In the genomic region with DNA sequence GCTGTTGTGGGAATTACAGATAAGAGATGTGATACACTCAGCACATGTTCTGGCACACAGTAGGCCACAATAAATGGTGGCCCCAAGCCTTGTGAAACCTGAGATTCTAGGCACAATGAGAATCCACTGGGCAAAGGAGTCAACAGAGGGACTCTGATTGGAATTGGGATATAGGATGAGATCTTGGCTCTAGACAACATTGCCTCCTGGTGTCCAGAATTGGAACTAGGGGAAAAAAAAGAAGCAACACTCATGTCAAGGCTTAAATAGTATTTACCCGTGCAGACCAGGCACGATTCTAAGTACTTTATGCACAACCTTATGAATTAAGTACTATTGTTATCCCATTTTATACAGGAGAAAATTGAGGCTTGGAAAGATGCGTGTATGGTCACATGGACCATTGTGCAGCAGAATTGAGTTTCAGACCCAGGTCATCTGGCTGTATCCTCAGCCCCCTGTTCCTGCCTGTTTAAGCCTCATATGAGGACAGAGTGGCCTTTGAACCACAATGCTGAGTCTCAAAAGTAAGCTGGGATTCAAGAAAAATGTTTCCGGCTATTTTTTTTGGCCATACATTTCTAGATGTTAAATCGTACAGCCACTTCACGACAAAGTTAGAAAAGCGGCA, we compare ENCODE assay signal across 9 cellular contexts.
A peak's percentile ranks its signal among the peaks of the same experiment; 100 is the strongest.
DNase-seq lines count a peak whose midpoint lies in the region; ATAC-seq and TF ChIP-seq lines count a peak whose summit lies in the region.
"Had no signal": no experiment of that assay in that cellular context is flagged by ENCODE, and none has a peak within 500 bp of the region (broad histone marks: within the 10 kb centered on the region; RNA-seq: fewer than 3 reads in every experiment).

No MANE protein-coding gene starts in this region.

- intact Hi-C loops in left ventricle myocardium superior (cut with micrococcal nuclease) (no loop called here), testis (cut with DNase I; ENCODE audit: low total_unique reads) (no loop called here)
- intact Hi-C loops in activated CD4-positive, alpha-beta T cell treated with anti-CD3 and anti-CD28 coated beads for 36 hours (cut with DNase I, micrococcal nuclease) = loop anchor here (1.0 kb wide), 1 partner anchor 169 kb away; no protein-coding TSS in a partner anchor

- H3K36me3 ChIP-seq in testis (ENCODE audit: low read depth, missing control alignments) = no peaks in the 10 kb centered on the region

- DNase-seq in SIG-M5 treated with dmso at 0.1 percent for 504 hours (lab: John Stamatoyannopoulos, UW; ENCODE audit: unreplicated experiment) = peak; percentile 36
- no peak for DNase-seq in SIG-M5 (lab: John Stamatoyannopoulos, UW)
- DNase-seq in NB4 (ENCODE audit: low read depth) = peak; percentile 52
- peak; percentile 46 for DNase-seq in SW480 (ENCODE audit: low spot score)
- DNase-seq in left ventricle myocardium superior = no peak
- peak; percentile 19 for DNase-seq in testis
- no peak for DNase-seq in activated CD4-positive, alpha-beta T cell treated with anti-CD3 and anti-CD28 coated beads for 36 hours

- no peaks in the 10 kb centered on the region for H3K36me3 Mint-ChIP-seq in activated CD4-positive, alpha-beta T cell treated with anti-CD3 and anti-CD28 coated beads for 36 hours (ENCODE audit: low read depth)
- H3K36me3 Mint-ChIP-seq: activated naive CD8-positive, alpha-beta T cell had no signal

- TF ChIP-seq CTCF in NB4 (IDR thresholded peaks at IDR 0.05; ENCODE audit: low read depth, low read length) (peak; percentile 91), testis (IDR thresholded peaks at IDR 0.05) (peak; percentile 32 to 69 (median 54))

- no peak overlapping the region for H3K4me3 Mint-ChIP-seq in activated CD4-positive, alpha-beta T cell treated with anti-CD3 and anti-CD28 coated beads for 36 hours
- H3K4me3 Mint-ChIP-seq: activated naive CD8-positive, alpha-beta T cell had no signal

- H3K9me3 Mint-ChIP-seq in activated CD4-positive, alpha-beta T cell treated with anti-CD3 and anti-CD28 coated beads for 36 hours (ENCODE audit: low read depth) = no peaks in the 10 kb centered on the region

- POLR2A ChIA-PET in activated CD4-positive, alpha-beta T cell treated with anti-CD3 and anti-CD28 coated beads for 36 hours (lab: Charles Lee) = interaction anchor here (0.6 kb wide), 1 partner anchor 404 kb away, joined by 3 read pairs; no protein-coding TSS in a partner anchor

- no peak overlapping the region for H3K4me3 ChIP-seq in NB4 (ENCODE audit: low read depth, low read length)
- H3K4me3 ChIP-seq in testis = no peak overlapping the region

- no peaks in the 10 kb centered on the region for H3K27me3 ChIP-seq in testis

- no peak overlapping the region for H3K27ac ChIP-seq in testis

- ATAC-seq in left ventricle myocardium superior (peak; percentile 55), HG03196 (IDR thresholded peaks at IDR 0.05; ENCODE audit: unreplicated experiment) (no peak)
- ATAC-seq in activated CD4-positive, alpha-beta T cell treated with anti-CD3 and anti-CD28 coated beads for 36 hours = no peak

- 70 to 72% methylated on average over 7 of the region's 7 CpGs for WGBS in testis, 2 donors

- no peaks in the 10 kb centered on the region for H3K4me1 Mint-ChIP-seq in activated CD4-positive, alpha-beta T cell treated with anti-CD3 and anti-CD28 coated beads for 36 hours

- H3K27ac Mint-ChIP-seq in activated CD4-positive, alpha-beta T cell treated with anti-CD3 and anti-CD28 coated beads for 36 hours = no peak overlapping the region
- H3K27ac Mint-ChIP-seq: activated naive CD8-positive, alpha-beta T cell had no signal

- H3K4me1 ChIP-seq in testis = no peaks in the 10 kb centered on the region

- TF ChIP-seq POLR2A in NB4 (IDR thresholded peaks at IDR 0.05; ENCODE audit: extremely low read depth, insufficient read length) (no peak), testis (IDR thresholded peaks at IDR 0.05) (no peak)

- H3K9me3 ChIP-seq in testis = no peaks in the 10 kb centered on the region

- H3K27me3 Mint-ChIP-seq in activated CD4-positive, alpha-beta T cell treated with anti-CD3 and anti-CD28 coated beads for 36 hours = peaks cover 30% of the 10 kb centered on the region

- CTCF ChIA-PET in activated CD4-positive, alpha-beta T cell treated with anti-CD3 and anti-CD28 coated beads for 36 hours (lab: Charles Lee) = interaction anchor here (0.6 to 4.5 kb wide), 7 partner anchors 23 to 299 kb away, joined by 3 to 35 read pairs (median 4); no protein-coding TSS in a partner anchor

Comparison
In these comparisons a context has a peak if more than half of its experiments do, and no peak if none do; other contexts are left out.
1. DNase-seq: peak in SIG-M5 treated with dmso at 0.1 percent for 504 hours (single experiment), NB4 (single experiment), SW480 (single experiment) and testis (single experiment); none in SIG-M5 (single experiment), left ventricle myocardium superior (single experiment) and activated CD4-positive, alpha-beta T cell treated with anti-CD3 and anti-CD28 coated beads for 36 hours (single experiment).
2. intact Hi-C loops: an anchor here in activated CD4-positive, alpha-beta T cell treated with anti-CD3 and anti-CD28 coated beads for 36 hours (1.0 kb wide); none called in left ventricle myocardium superior and testis.